In genomic region chr11:116928102-116928777, GRCh38 we compare ENCODE assay signal across 10 cellular contexts.
DNase-seq lines count a peak whose midpoint lies in the region; ATAC-seq and TF ChIP-seq lines count a peak whose summit lies in the region.
"Had no signal": no experiment of that assay in that cellular context is flagged by ENCODE, and none has a peak within 500 bp of the region (broad histone marks: within the 10 kb centered on the region; RNA-seq: fewer than 3 reads in every experiment).

No MANE protein-coding gene starts in this region.

- no peaks in the 10 kb centered on the region for H3K79me1 ChIP-seq in neuronal stem cell (ENCODE audit: low read depth, low read length)

- peaks cover 2% of the 10 kb centered on the region for H3K4me1 Mint-ChIP-seq in glutamatergic neuron (ENCODE audit: low read depth, unreplicated experiment)

- no peak overlapping the region for H3K4me2 ChIP-seq in neuronal stem cell (ENCODE audit: insufficient read depth, low read length, poor library complexity, severe bottlenecking)

- H3K18ac ChIP-seq in neuronal stem cell (ENCODE audit: low read length): no peak overlapping the region

- H3K27ac Mint-ChIP-seq in glutamatergic neuron (ENCODE audit: unreplicated experiment): no peak overlapping the region

- no peak overlapping the region for H4K8ac ChIP-seq in neuronal stem cell (ENCODE audit: low read depth, low read length)

- no peak overlapping the region for H3K23ac ChIP-seq in neuronal stem cell (ENCODE audit: low read depth, low read length, poor library complexity)

- no peak for TF ChIP-seq CTCF in glutamatergic neuron (IDR thresholded peaks at IDR 0.05; ENCODE audit: partially characterized antibody, unreplicated experiment)

- H3K9me3 Mint-ChIP-seq in glutamatergic neuron (ENCODE audit: unreplicated experiment): no peaks in the 10 kb centered on the region

- no peak overlapping the region for H3K14ac ChIP-seq in neuronal stem cell (ENCODE audit: low read length)

- no peak overlapping the region for H3K4me3 ChIP-seq in neuronal stem cell (ENCODE audit: low read length in 2 of 2)
- H3K4me3 ChIP-seq: thoracic aorta had no signal

- DNase-seq in Kasumi-1 (lab: John Stamatoyannopoulos, UW) (peak; percentile 46 to 53), germinal center (ENCODE audit: low spot score) (peak; percentile 64), A172 (ENCODE audit: low spot score) (no peak), neuronal stem cell (ENCODE audit: low spot score) (no peak), glutamatergic neuron (no peak), DMS153 treated with DMSO at 0.1 percent for 48 hours (lab: John Stamatoyannopoulos, UW; ENCODE audit: unreplicated experiment) (no peak)
- DNase-seq: midbrain had no signal

- H2BK15ac ChIP-seq in neuronal stem cell (ENCODE audit: low read length): no peak overlapping the region

- H2BK5ac ChIP-seq in neuronal stem cell (ENCODE audit: low read length): no peak overlapping the region

- no CpG with 5 or more reads among the region's 1 CpG for WGBS in neuronal stem cell (ENCODE audit: extremely low coverage in 2 of 2, insufficient read length in 2 of 2, insufficient replicate concordance in 1 of 2), 2 donors

- H3K4ac ChIP-seq in neuronal stem cell (ENCODE audit: low read length): no peak overlapping the region

- H4K91ac ChIP-seq in neuronal stem cell (ENCODE audit: low read depth, low read length, poor library complexity): no peak overlapping the region

- H3K4me3 Mint-ChIP-seq in glutamatergic neuron (ENCODE audit: unreplicated experiment): no peak overlapping the region

- H3K27ac ChIP-seq in neuronal stem cell (replicated peaks; ENCODE audit: low read length): no peak overlapping the region
- H3K27ac ChIP-seq: thoracic aorta had no signal

- H3K36me3 Mint-ChIP-seq in glutamatergic neuron (ENCODE audit: unreplicated experiment): no peaks in the 10 kb centered on the region

- peaks cover 5% of the 10 kb centered on the region for H3K27me3 Mint-ChIP-seq in glutamatergic neuron (ENCODE audit: unreplicated experiment)

- ATAC-seq in GM18511 (IDR thresholded peaks at IDR 0.05; ENCODE audit: unreplicated experiment): peak; percentile 84
- ATAC-seq in GM21717 (IDR thresholded peaks at IDR 0.05; ENCODE audit: unreplicated experiment): peak; percentile 70

- H3K36me3 ChIP-seq in neuronal stem cell (replicated peaks in 1 of 2; ENCODE audit: control insufficient read depth in 2 of 2, insufficient read depth in 2 of 2, low read length in 2 of 2): peaks cover 1 to 29% of the 10 kb centered on the region in 2 donors
- H3K36me3 ChIP-seq: thoracic aorta had no signal

- H3K4me1 ChIP-seq in neuronal stem cell (ENCODE audit: control insufficient read depth in 2 of 2, insufficient read depth in 1 of 2, low read depth in 1 of 2, low read length in 2 of 2): peaks cover 10 to 12% of the 10 kb centered on the region in 2 donors

- H2AFZ ChIP-seq in neuronal stem cell (ENCODE audit: low read length): no peak overlapping the region

- H3K27me3 ChIP-seq in neuronal stem cell (ENCODE audit: control insufficient read depth in 3 of 3, insufficient read depth in 3 of 3, low read depth in 1 of 3, low read length in 3 of 3): no peaks in the 10 kb centered on the region

- H2BK12ac ChIP-seq in neuronal stem cell (ENCODE audit: low read length): no peak overlapping the region

- no peak overlapping the region for H2AK5ac ChIP-seq in neuronal stem cell (ENCODE audit: low read depth, low read length)

- no peak overlapping the region for H3K9ac ChIP-seq in neuronal stem cell (ENCODE audit: low read depth, low read length, poor library complexity)

- no peak overlapping the region for H2BK120ac ChIP-seq in neuronal stem cell (ENCODE audit: low read depth, low read length)

- H3K9me3 ChIP-seq in neuronal stem cell (replicated peaks in 1 of 2; ENCODE audit: control insufficient read depth in 2 of 2, insufficient read depth in 1 of 2, low read depth in 1 of 2, low read length in 2 of 2): no peaks in the 10 kb centered on the region
- H3K9me3 ChIP-seq: thoracic aorta had no signal

Comparison
In these comparisons a context has a peak if more than half of its experiments do, and no peak if none do; other contexts are left out.
1. DNase-seq: peak in Kasumi-1 (2 of 2) and germinal center (single experiment); none in A172 (single experiment), neuronal stem cell (single experiment), glutamatergic neuron (single experiment) and DMS153 treated with DMSO at 0.1 percent for 48 hours (single experiment).